26 cellular contexts compared by ENCODE assay signal in the genomic region with DNA sequence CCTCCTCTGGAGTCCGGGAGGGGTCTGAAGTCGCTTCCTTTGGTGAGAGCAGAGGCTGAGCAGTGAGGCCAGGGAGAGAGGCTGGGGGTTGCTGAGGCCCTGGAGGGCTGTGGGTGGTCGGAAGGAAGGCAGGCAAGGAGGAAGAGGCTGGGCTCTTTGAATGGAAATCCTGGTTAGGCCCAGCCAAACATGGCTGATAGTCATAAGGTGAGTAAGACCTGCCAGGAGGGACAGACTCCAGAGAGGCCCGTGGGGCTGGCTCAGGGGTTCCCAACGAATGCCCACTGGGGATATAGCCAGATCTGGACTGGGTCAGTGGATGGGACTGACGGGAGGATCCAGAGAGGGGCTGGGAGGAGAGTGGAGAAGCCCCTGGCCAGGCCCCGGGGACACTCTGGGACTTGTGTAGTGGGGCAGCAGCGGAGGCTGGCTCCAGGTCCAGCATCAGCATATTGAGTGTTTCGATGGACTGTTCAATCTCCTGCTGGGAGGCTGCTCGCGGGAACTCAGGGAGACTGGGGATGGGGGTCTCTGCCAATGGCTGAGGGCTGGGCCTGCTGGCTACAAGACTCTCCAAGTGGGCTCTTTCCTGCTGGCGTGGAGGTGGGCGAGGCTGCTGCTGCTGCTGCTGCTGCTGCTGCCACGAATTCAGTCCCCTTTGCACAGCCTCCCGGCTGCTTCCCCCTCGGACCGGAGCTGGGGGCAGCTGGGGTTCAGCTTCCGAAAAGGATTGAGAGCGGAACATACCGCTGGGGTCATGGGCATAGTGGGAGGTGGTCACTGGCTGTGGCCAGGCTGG.
DNase-seq lines count a peak whose midpoint lies in the region; ATAC-seq, FAIRE-seq and TF ChIP-seq lines count a peak whose summit lies in the region.
"Had no signal": no experiment of that assay in that cellular context is flagged by ENCODE, and none has a peak within 500 bp of the region (broad histone marks: within the 10 kb centered on the region; RNA-seq: fewer than 3 reads in every experiment).

No MANE protein-coding gene starts in this region.

- BruUV-seq in K562 (replicated peaks; lab: Mats Ljungman, UMichigan), result no TSS peak

- peak overlapping the region; percentile 33; the same call in 1 of the 2 replicates for H2AFZ ChIP-seq in K562 (ENCODE audit: low read depth, low read length)
- no peak overlapping the region for H2AFZ ChIP-seq in neuronal stem cell (ENCODE audit: low read length)

- H3K9ac ChIP-seq in K562 (ENCODE audit: insufficient read depth in 1 of 2, low read depth in 2 of 2, low read length in 2 of 2) (no peak overlapping the region; a peak in 1 of 4 replicates), neuronal stem cell (ENCODE audit: low read depth, low read length, poor library complexity) (no peak overlapping the region)

- H3K79me1 ChIP-seq in neuronal stem cell (ENCODE audit: low read depth, low read length), result no peaks in the 10 kb centered on the region

- TF ChIP-seq CTCF in K562 (IDR thresholded peaks at IDR 0.05 in 2 of 3, conservative IDR thresholded peaks at IDR 0.05 in 1 of 3; ENCODE audit: insufficient read depth in 2 of 3, low read depth in 1 of 3, low read length in 3 of 3), result no peak
- no peak for TF ChIP-seq CTCF in left ventricle myocardium inferior (IDR thresholded peaks at IDR 0.05; ENCODE audit: borderline replicate concordance)
- TF ChIP-seq CTCF in tibial artery (IDR thresholded peaks at IDR 0.05), result no peak
- TF ChIP-seq CTCF in glutamatergic neuron (IDR thresholded peaks at IDR 0.05; ENCODE audit: partially characterized antibody, unreplicated experiment), result no peak

- H3K4me3 ChIP-seq in K562 (no peak overlapping the region), left ventricle myocardium inferior (no peak overlapping the region), neuronal stem cell (ENCODE audit: low read length in 2 of 2) (no peak overlapping the region), tibial artery (no peak overlapping the region)
- H3K4me3 ChIP-seq: colonic mucosa, GM12878, SK-N-MC had no signal

- no peaks in the 10 kb centered on the region for H3K36me3 Mint-ChIP-seq in glutamatergic neuron (ENCODE audit: unreplicated experiment)

- H4K91ac ChIP-seq in neuronal stem cell (ENCODE audit: low read depth, low read length, poor library complexity), result no peak overlapping the region

- FAIRE-seq in K562 (lab: Jason Lieb, UNC), result no peak
- FAIRE-seq: endometrium, GM12878, H54 had no signal

- peak overlapping the region; percentile 63 for H2BK15ac ChIP-seq in neuronal stem cell (ENCODE audit: low read length)

- H3K9me1 ChIP-seq in K562 (ENCODE audit: control insufficient read depth, insufficient read depth, low read length), result no peaks in the 10 kb centered on the region

- H3K27ac ChIP-seq in K562 (ENCODE audit: extremely low read depth, low read depth, low read length) (no peak overlapping the region; the same call in 2 of the 3 replicates), left ventricle myocardium inferior (replicated peaks) (peak overlapping the region; percentile 95), neuronal stem cell (replicated peaks; ENCODE audit: low read length) (no peak overlapping the region), tibial artery (peak overlapping the region; percentile 58 to 78), caudate nucleus (ENCODE audit: low read depth, low read length) (no peak overlapping the region)
- H3K27ac ChIP-seq: brain microvascular endothelial cell, colonic mucosa, SK-N-MC had no signal

- 56% methylated on average over 16 of the region's 20 CpGs for WGBS in K562 (ENCODE audit: insufficient coverage, low coverage, missing lambda C conversion rate)
- no CpG with 5 or more reads among the region's 20 CpGs for WGBS in neuronal stem cell (ENCODE audit: extremely low coverage in 2 of 2, insufficient read length in 2 of 2, insufficient replicate concordance in 1 of 2), 2 donors

- no peak overlapping the region for H4K8ac ChIP-seq in neuronal stem cell (ENCODE audit: low read depth, low read length)

- H3K9me3 ChIP-seq in K562 (replicated peaks; ENCODE audit: control insufficient read depth, insufficient read depth, low read depth, low read length), result peaks cover 11% of the 10 kb centered on the region
- H3K9me3 ChIP-seq in left ventricle myocardium inferior (replicated peaks), result peaks cover 15% of the 10 kb centered on the region
- H3K9me3 ChIP-seq in neuronal stem cell (replicated peaks in 1 of 2; ENCODE audit: control insufficient read depth in 2 of 2, insufficient read depth in 1 of 2, low read depth in 1 of 2, low read length in 2 of 2), result peaks cover 7 to 8% of the 10 kb centered on the region in 2 donors
- no peaks in the 10 kb centered on the region for H3K9me3 ChIP-seq in tibial artery
- H3K9me3 ChIP-seq: colonic mucosa had no signal

- H3K27me3 ChIP-seq in K562 (ENCODE audit: control insufficient read depth in 2 of 2, insufficient read depth in 2 of 2, low read length in 2 of 2) (peaks cover 0 to 12% of the 10 kb centered on the region in 2 experiments; a peak in 2 of 5 replicates), left ventricle myocardium inferior (ENCODE audit: low read depth) (no peaks in the 10 kb centered on the region), neuronal stem cell (ENCODE audit: control insufficient read depth in 3 of 3, insufficient read depth in 3 of 3, low read depth in 1 of 3, low read length in 3 of 3) (no peaks in the 10 kb centered on the region), tibial artery (no peaks in the 10 kb centered on the region)
- H3K27me3 ChIP-seq: brain microvascular endothelial cell, colonic mucosa had no signal

- intact Hi-C loops in K562 (cut with micrococcal nuclease), result no loop called here
- intact Hi-C loops in left ventricle myocardium inferior (cut with micrococcal nuclease), result no loop called here
- intact Hi-C loops in tibial artery (cut with DNase I; ENCODE audit: low total_unique reads), result no loop called here

- ATAC-seq in K562, result no peak
- no peak for ATAC-seq in HG02981 (IDR thresholded peaks at IDR 0.05; ENCODE audit: unreplicated experiment)
- ATAC-seq: activated CD4-positive, alpha-beta T cell treated with anti-CD3 and anti-CD28 coated beads for 36 hours; activated naive CD8-positive, alpha-beta T cell treated with anti-CD3 and anti-CD28 coated beads, Interleukin-2, amount 50 U/mL, for 24 hours; GM12878; left colon had no signal

- peaks cover 4% of the 10 kb centered on the region for H3K9me3 Mint-ChIP-seq in glutamatergic neuron (ENCODE audit: unreplicated experiment)
- H3K9me3 Mint-ChIP-seq: activated naive CD8-positive, alpha-beta T cell treated with anti-CD3 and anti-CD28 coated beads, Interleukin-2, amount 50 U/mL, for 24 hours; neural crest cell had no signal

- TF ChIP-seq RAD21 in K562 (CRISPR knock-in tag; conservative IDR thresholded peaks at IDR 0.05 in 1 of 2, IDR thresholded peaks at IDR 0.05 in 1 of 2), result no peak

- CTCF ChIA-PET in K562 (lab: Yijun Ruan, JAX; ENCODE audit: low intra/inter-chr PET ratio), result no interaction called here

- no peaks in the 10 kb centered on the region for H4K20me1 ChIP-seq in K562 (replicated peaks; ENCODE audit: control insufficient read depth, insufficient read depth, low read length)

- no peak overlapping the region for H2BK5ac ChIP-seq in neuronal stem cell (ENCODE audit: low read length)

- H3K4me1 Mint-ChIP-seq in glutamatergic neuron (ENCODE audit: low read depth, unreplicated experiment), result peaks cover 10% of the 10 kb centered on the region
- H3K4me1 Mint-ChIP-seq: activated CD4-positive, alpha-beta T cell treated with anti-CD3 and anti-CD28 coated beads for 36 hours; activated naive CD8-positive, alpha-beta T cell treated with anti-CD3 and anti-CD28 coated beads, Interleukin-2, amount 50 U/mL, for 24 hours had no signal

- no peak overlapping the region for H3K14ac ChIP-seq in neuronal stem cell (ENCODE audit: low read length)

- no peak overlapping the region for H3K23ac ChIP-seq in neuronal stem cell (ENCODE audit: low read depth, low read length, poor library complexity)

- H2BK12ac ChIP-seq in neuronal stem cell (ENCODE audit: low read length), result no peak overlapping the region

- no peak overlapping the region for H2BK120ac ChIP-seq in neuronal stem cell (ENCODE audit: low read depth, low read length)

- no peak for DNase-seq in K562 (ENCODE audit: extremely low read depth in 1 of 4, low spot score in 3 of 4)
- DNase-seq in left ventricle myocardium inferior, result no peak
- DNase-seq in neuronal stem cell (ENCODE audit: low spot score), result no peak
- DNase-seq in tibial artery, result no peak
- no peak for DNase-seq in stimulated activated naive CD4-positive, alpha-beta T cell treated with Interleukin-2 at 50 U/mL for 16 hours (lab: John Stamatoyannopoulos, UW)
- DNase-seq in caudate nucleus (lab: John Stamatoyannopoulos, UW), result no peak
- no peak for DNase-seq in glutamatergic neuron
- DNase-seq: activated CD4-positive, alpha-beta T cell treated with anti-CD3 and anti-CD28 coated beads for 36 hours; activated CD8-positive, alpha-beta memory T cell treated with anti-CD3 and anti-CD28 coated beads for 24 hours; activated gamma-delta T cell; activated naive CD8-positive, alpha-beta T cell treated with anti-CD3 and anti-CD28 coated beads, Interleukin-2, amount 50 U/mL, for 24 hours; activated T-cell treated with anti-CD3 and anti-CD28 coated beads, Interleukin-2, amount 50 U/mL, for 1 hour; brain microvascular endothelial cell; Calu3; colonic mucosa; left colon; NCI-H187; NCI-H526 treated with DMSO at 0.1 percent for 48 hours; stimulated activated CD8-positive, alpha-beta memory T cell treated with anti-CD3 and anti-CD28 coated beads, Interleukin-4, amount 100 ng/mL, for 48 hours had no signal

- H2AK5ac ChIP-seq in neuronal stem cell (ENCODE audit: low read depth, low read length), result peak overlapping the region; percentile 29

- peaks cover 2% of the 10 kb centered on the region for H3K27me3 Mint-ChIP-seq in glutamatergic neuron (ENCODE audit: unreplicated experiment)

- no peak overlapping the region for H3K4ac ChIP-seq in neuronal stem cell (ENCODE audit: low read length)

- H3K4me1 ChIP-seq in K562 (replicated peaks in 1 of 2; ENCODE audit: control insufficient read depth in 2 of 2, insufficient read depth in 2 of 2, low read length in 2 of 2) (peaks cover 14 to 21% of the 10 kb centered on the region in 2 experiments; a peak in 4 of 5 replicates), left ventricle myocardium inferior (peaks cover 99% of the 10 kb centered on the region), neuronal stem cell (ENCODE audit: control insufficient read depth in 2 of 2, insufficient read depth in 1 of 2, low read depth in 1 of 2, low read length in 2 of 2) (peaks cover 3 to 14% of the 10 kb centered on the region in 2 donors), tibial artery (peaks cover 10 to 100% (median 83%) of the 10 kb centered on the region in 4 donors)
- H3K4me1 ChIP-seq: colonic mucosa had no signal

- no peak overlapping the region for H3K27ac Mint-ChIP-seq in glutamatergic neuron (ENCODE audit: unreplicated experiment)
- H3K27ac Mint-ChIP-seq: activated CD4-positive, alpha-beta T cell treated with anti-CD3 and anti-CD28 coated beads for 36 hours; activated naive CD8-positive, alpha-beta T cell treated with anti-CD3 and anti-CD28 coated beads, Interleukin-2, amount 50 U/mL, for 24 hours; CD14-positive monocyte had no signal

- H3K36me3 ChIP-seq in K562 (ENCODE audit: control insufficient read depth, insufficient read depth, low read length) (no peaks in the 10 kb centered on the region), left ventricle myocardium inferior (peaks cover 77% of the 10 kb centered on the region), neuronal stem cell (replicated peaks in 1 of 2; ENCODE audit: control insufficient read depth in 2 of 2, insufficient read depth in 2 of 2, low read length in 2 of 2) (no peaks in the 10 kb centered on the region), tibial artery (peaks cover 78 to 87% (median 80%) of the 10 kb centered on the region in 3 donors)
- H3K36me3 ChIP-seq: colonic mucosa had no signal

- H3K4me2 ChIP-seq in K562 (ENCODE audit: insufficient read depth, low read length) (no peak overlapping the region), neuronal stem cell (ENCODE audit: insufficient read depth, low read length, poor library complexity, severe bottlenecking) (no peak overlapping the region)

- no peak for TF ChIP-seq POLR2A in K562 (conservative IDR thresholded peaks at IDR 0.05)

- H3K18ac ChIP-seq in neuronal stem cell (ENCODE audit: low read length), result no peak overlapping the region

- H3K4me3 Mint-ChIP-seq in glutamatergic neuron (ENCODE audit: unreplicated experiment), result no peak overlapping the region
- H3K4me3 Mint-ChIP-seq: activated CD4-positive, alpha-beta T cell treated with anti-CD3 and anti-CD28 coated beads for 36 hours; activated naive CD8-positive, alpha-beta T cell treated with anti-CD3 and anti-CD28 coated beads, Interleukin-2, amount 50 U/mL, for 24 hours; neural crest cell had no signal

- POLR2A ChIA-PET in K562 (lab: Yijun Ruan, JAX), result interaction anchor here (0.6 kb wide), 1 partner anchor 149 kb away, joined by 3 read pairs; no protein-coding TSS in a partner anchor

- H3K79me2 ChIP-seq in K562 (ENCODE audit: control insufficient read depth, insufficient read depth, low read length), result no peaks in the 10 kb centered on the region

- in situ Hi-C loops in K562 (cut with MboI), result no loop called here

- TF ChIP-seq EP300 in K562 (IDR thresholded peaks at IDR 0.05; ENCODE audit: low read length), result no peak

Comparison
In these comparisons a context has a peak if more than half of its experiments do, and no peak if none do; other contexts are left out.
1. H3K27ac ChIP-seq: peak in left ventricle myocardium inferior (single experiment) and tibial artery (2 of 2); none in K562 (single experiment), neuronal stem cell (single experiment) and caudate nucleus (single experiment).